9 cellular contexts compared by ENCODE assay signal in the genomic region with DNA sequence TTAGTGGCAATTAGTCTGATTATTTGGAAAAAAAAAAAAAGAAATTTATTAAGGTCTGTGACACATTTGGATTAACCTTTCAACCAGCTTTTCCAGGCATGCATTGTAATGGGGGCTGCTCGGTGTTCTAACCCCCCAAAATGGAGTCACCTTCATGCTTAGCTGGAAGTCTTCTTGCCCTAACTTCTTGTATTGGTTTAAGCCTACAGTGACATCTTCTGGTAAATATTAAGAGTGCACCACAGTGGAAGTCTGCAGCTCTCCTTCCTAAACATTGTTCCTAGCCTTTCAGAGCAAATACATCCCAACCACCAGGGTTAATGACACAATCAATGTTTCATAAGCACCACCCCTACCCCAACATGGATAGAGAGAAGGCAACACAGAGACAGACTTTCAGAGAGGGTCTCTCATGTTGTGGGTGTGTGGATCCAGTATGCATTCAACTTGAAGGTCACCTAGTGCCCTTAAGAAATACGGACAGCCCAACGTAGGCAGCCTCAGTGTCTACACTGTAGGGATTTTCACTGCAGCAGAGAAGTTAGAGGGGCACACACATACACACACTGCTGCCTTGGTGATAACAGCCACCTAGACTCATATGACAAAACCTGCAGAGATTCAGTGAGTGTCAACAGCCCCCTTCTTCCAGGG.
A peak's percentile ranks its signal among the peaks of the same experiment; 100 is the strongest.
DNase-seq lines count a peak whose midpoint lies in the region; ATAC-seq and TF ChIP-seq lines count a peak whose summit lies in the region.
"Had no signal": no experiment of that assay in that cellular context is flagged by ENCODE, and none has a peak within 500 bp of the region (broad histone marks: within the 10 kb centered on the region; RNA-seq: fewer than 3 reads in every experiment).

No MANE protein-coding gene starts in this region.

- WGBS in liver: 40% methylated on average over 3 of the region's 3 CpGs

- H3K9me3 ChIP-seq in CD4-positive, alpha-beta T cell (ENCODE audit: control insufficient read depth, low read length): no peaks in the 10 kb centered on the region
- no peaks in the 10 kb centered on the region for H3K9me3 ChIP-seq in liver (ENCODE audit: control insufficient read depth in 4 of 4, low read length in 3 of 4)
- H3K9me3 ChIP-seq: thoracic aorta had no signal

- H3K27me3 Mint-ChIP-seq in CD4-positive, alpha-beta T cell: no peaks in the 10 kb centered on the region
- peaks cover 63% of the 10 kb centered on the region for H3K27me3 Mint-ChIP-seq in MCF 10A (ENCODE audit: insufficient read depth, unreplicated experiment)

- H3K4me3 ChIP-seq in liver (ENCODE audit: low read depth in 1 of 3, low read length in 3 of 3): no peak overlapping the region
- H3K4me3 ChIP-seq: thoracic aorta had no signal

- peak; percentile 43 for ATAC-seq in CD4-positive, alpha-beta T cell (ENCODE audit: poor library complexity)
- peak; percentile 53 for ATAC-seq in GM18873 (IDR thresholded peaks at IDR 0.05; ENCODE audit: low FRiP score, unreplicated experiment)
- no peak for ATAC-seq in HG02623 (IDR thresholded peaks at IDR 0.05; ENCODE audit: unreplicated experiment)
- no peak for ATAC-seq in activated CD4-positive, CD25-positive, alpha-beta regulatory T cell treated with anti-CD3 and anti-CD28 coated beads, Interleukin-2, amount 50 U/mL, for 24 hours

- intact Hi-C loops in CD4-positive, alpha-beta T cell (cut with DNase I, micrococcal nuclease): loop anchor here (1.0 to 5.0 kb wide), 5 partner anchors 338 to 789 kb away; no protein-coding TSS in a partner anchor
- intact Hi-C loops in MCF 10A (cut with micrococcal nuclease): loop anchor here (1.0 to 10.0 kb wide), 4 partner anchors 338 to 1043 kb away; no protein-coding TSS in a partner anchor

- peak; percentile 39 for TF ChIP-seq CTCF in CD4-positive, alpha-beta T cell (IDR thresholded peaks at IDR 0.05)
- peak; percentile 38 for TF ChIP-seq CTCF in MCF 10A (IDR thresholded peaks at IDR 0.05; ENCODE audit: unreplicated experiment)
- TF ChIP-seq CTCF in liver (IDR thresholded peaks at IDR 0.05; ENCODE audit: low read depth, low read length, missing input control): peak; percentile 60

- peaks cover 5% of the 10 kb centered on the region for H3K27me3 ChIP-seq in CD4-positive, alpha-beta T cell (ENCODE audit: control insufficient read depth, insufficient read depth, low read length)
- H3K27me3 ChIP-seq in liver (ENCODE audit: control insufficient read depth in 4 of 4, insufficient read depth in 4 of 4, low read length in 3 of 4): peaks cover 0 to 2% (median 0%) of the 10 kb centered on the region in 4 donors

- no peak for DNase-seq in CD4-positive, alpha-beta T cell
- DNase-seq in NAMALWA (ENCODE audit: low spot score): peak; percentile 54
- peak; percentile 33 for DNase-seq in MCF 10A (ENCODE audit: unreplicated experiment)
- no peak for DNase-seq in mucosa of gallbladder (ENCODE audit: low spot score)

- H3K9ac ChIP-seq in liver (ENCODE audit: low read depth in 1 of 2, low read length in 2 of 2): no peak overlapping the region

- H3K36me3 ChIP-seq in liver (ENCODE audit: control insufficient read depth in 4 of 4, insufficient read depth in 3 of 4, low read depth in 1 of 4, low read length in 3 of 4): no peaks in the 10 kb centered on the region
- H3K36me3 ChIP-seq: thoracic aorta had no signal

- H3K36me3 Mint-ChIP-seq in CD4-positive, alpha-beta T cell (ENCODE audit: low read depth): no peaks in the 10 kb centered on the region
- no peaks in the 10 kb centered on the region for H3K36me3 Mint-ChIP-seq in MCF 10A (ENCODE audit: insufficient read depth, unreplicated experiment)

- CTCF ChIA-PET in CD4-positive, alpha-beta T cell (lab: Charles Lee): interaction anchor here (0.6 to 1.8 kb wide), 3 partner anchors 17 to 1419 kb away, joined by 4 to 11 read pairs (median 5); no protein-coding TSS in a partner anchor
- CTCF ChIA-PET in MCF 10A (lab: Yijun Ruan, JAX): interaction anchor here (0.6 to 2.2 kb wide), 40 partner anchors 9 to 1876 kb away, joined by 3 to 21 read pairs (median 4); partner anchors contain the start of gene RAP2C

- no peaks in the 10 kb centered on the region for H3K4me1 ChIP-seq in liver (ENCODE audit: control insufficient read depth in 4 of 4, insufficient read depth in 4 of 4, low read length in 3 of 4)

- H3K27ac ChIP-seq in CD4-positive, alpha-beta T cell (ENCODE audit: low read depth, low read length): no peak overlapping the region
- no peak overlapping the region for H3K27ac ChIP-seq in liver (ENCODE audit: low read depth in 1 of 2, low read length in 2 of 2)
- H3K27ac ChIP-seq: thoracic aorta had no signal

- peak; percentile 74 to 85 for TF ChIP-seq RAD21 in liver (IDR thresholded peaks at IDR 0.05)

- H3K9me3 Mint-ChIP-seq in CD4-positive, alpha-beta T cell: no peaks in the 10 kb centered on the region
- no peaks in the 10 kb centered on the region for H3K9me3 Mint-ChIP-seq in MCF 10A (ENCODE audit: unreplicated experiment)

- POLR2A ChIA-PET in CD4-positive, alpha-beta T cell (lab: Charles Lee): interaction anchor here (0.6 kb wide), 1 partner anchor 609 kb away, joined by 3 read pairs; no protein-coding TSS in a partner anchor
- POLR2A ChIA-PET in MCF 10A (lab: Yijun Ruan, JAX): interaction anchor here (0.9 kb wide), 1 partner anchor 786 kb away, joined by 4 read pairs; no protein-coding TSS in a partner anchor

- no peak overlapping the region for H3K4me3 Mint-ChIP-seq in CD4-positive, alpha-beta T cell
- no peak overlapping the region for H3K4me3 Mint-ChIP-seq in MCF 10A (ENCODE audit: unreplicated experiment)

- no peak overlapping the region for H3K27ac Mint-ChIP-seq in CD4-positive, alpha-beta T cell
- no peak overlapping the region for H3K27ac Mint-ChIP-seq in MCF 10A (ENCODE audit: low read depth, unreplicated experiment)

- no peaks in the 10 kb centered on the region for H3K4me1 Mint-ChIP-seq in CD4-positive, alpha-beta T cell (ENCODE audit: low read depth)
- no peaks in the 10 kb centered on the region for H3K4me1 Mint-ChIP-seq in MCF 10A (ENCODE audit: insufficient read depth, unreplicated experiment)

- no TSS peak for BruUV-seq in MCF 10A (replicated peaks; lab: Mats Ljungman, UMichigan)

TF ChIP-seq in liver, 16 proteins besides CTCF, POLR2A, EP300 and RAD21:
- no peak for TF ChIP-seq FOXA2 (IDR thresholded peaks at IDR 0.05)
- TF ChIP-seq, protein P1, sequence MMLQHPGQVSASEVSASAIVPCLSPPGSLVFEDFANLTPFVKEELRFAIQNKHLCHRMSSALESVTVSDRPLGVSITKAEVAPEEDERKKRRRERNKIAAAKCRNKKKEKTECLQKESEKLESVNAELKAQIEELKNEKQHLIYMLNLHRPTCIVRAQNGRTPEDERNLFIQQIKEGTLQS (IDR thresholded peaks at IDR 0.05): no peak

Comparison
In these comparisons a context has a peak if more than half of its experiments do, and no peak if none do; other contexts are left out.
1. ATAC-seq: peak in CD4-positive, alpha-beta T cell (single experiment) and GM18873 (single experiment); none in HG02623 (single experiment) and activated CD4-positive, CD25-positive, alpha-beta regulatory T cell treated with anti-CD3 and anti-CD28 coated beads, Interleukin-2, amount 50 U/mL, for 24 hours (0 of 2).
2. DNase-seq: peak in NAMALWA (single experiment) and MCF 10A (single experiment); none in CD4-positive, alpha-beta T cell (0 of 10) and mucosa of gallbladder (single experiment).
3. Peak in every context shown above with its lines, with median percentiles within 50 percentile points of each other: CTCF ChIP-seq.